Comparison of ENCODE assay signal across 21 cellular contexts in genomic region chr5:36441215-36441614, GRCh38.
DNase-seq lines count a peak whose midpoint lies in the region; ATAC-seq and TF ChIP-seq lines count a peak whose summit lies in the region.
"Had no signal": no experiment of that assay in that cellular context is flagged by ENCODE, and none has a peak within 500 bp of the region (broad histone marks: within the 10 kb centered on the region; RNA-seq: fewer than 3 reads in every experiment).

No MANE protein-coding gene starts in this region.

- POLR2A ChIA-PET in WTC11 (lab: Charles Lee): interaction anchor here (0.5 to 0.7 kb wide), 2 partner anchors 67 to 232 kb away, joined by 4 to 6 read pairs; no protein-coding TSS in a partner anchor

- H3K27ac Mint-ChIP-seq in WTC11 (no peak overlapping the region), nephron (peak overlapping the region in 2 of 3 experiments; percentile 24 to 56)
- H3K27ac Mint-ChIP-seq: CD4-positive, alpha-beta memory T cell had no signal

- peaks cover 52% of the 10 kb centered on the region for H3K4me1 Mint-ChIP-seq in WTC11
- peaks cover 23% of the 10 kb centered on the region for H3K4me1 Mint-ChIP-seq in nephron
- H3K4me1 Mint-ChIP-seq: CD4-positive, alpha-beta memory T cell had no signal

- peaks cover 2% of the 10 kb centered on the region; the same call in 1 of the 2 replicates for H3K27me3 Mint-ChIP-seq in WTC11 (ENCODE audit: low read depth)
- no peaks in the 10 kb centered on the region for H3K27me3 Mint-ChIP-seq in nephron (ENCODE audit: low read depth)

- CTCF ChIA-PET in WTC11 (lab: Charles Lee): interaction anchor here (0.7 to 3.2 kb wide), 3 partner anchors 17 to 255 kb away, joined by 3 to 13 read pairs (median 9); no protein-coding TSS in a partner anchor

- H3K36me3 Mint-ChIP-seq in WTC11 (0 out of 2 replicates have a peak, but pooled peaks cover 2% of the 10 kb centered on the region), nephron (ENCODE audit: low read depth) (no peaks in the 10 kb centered on the region)
- H3K36me3 Mint-ChIP-seq: CD4-positive, alpha-beta memory T cell had no signal

- DNase-seq in WTC11 (ENCODE audit: low spot score) (no peak), globus pallidus (ENCODE audit: low spot score) (peak; percentile 49), amniotic stem cell (lab: John Stamatoyannopoulos, UW) (no peak)
- DNase-seq in activated CD4-positive, alpha-beta T cell treated with anti-CD3 and anti-CD28 coated beads, Interleukin-2, amount 50 U/mL, for 1 hour: no peak
- DNase-seq: ACHN; CD4-positive, alpha-beta memory T cell; GOT3; HCEC 1CT; KBM-7; NCI-H1092 treated with DMSO at 0.1 percent for 48 hours; NCI-H146; NCI-H2029; NCI-H2227 treated with DMSO at 0.1 percent for 48 hours; NCI-H510A had no signal

- H3K9me3 Mint-ChIP-seq in WTC11 (peaks cover 11% of the 10 kb centered on the region), nephron (no peaks in the 10 kb centered on the region)
- H3K9me3 Mint-ChIP-seq: CD4-positive, alpha-beta memory T cell had no signal

- H3K27ac ChIP-seq in temporal lobe (ENCODE audit: low read depth, low read length): peak overlapping the region; percentile 40
- H3K27ac ChIP-seq: BLaER1 treated with 17β-estradiol and CSF1 and Interleukin-3, amounts not matched to agents 10 nM and 100 nM; RWPE1 had no signal

- H3K4me3 Mint-ChIP-seq in WTC11 (no peak overlapping the region), nephron (no peak overlapping the region)
- H3K4me3 Mint-ChIP-seq: CD4-positive, alpha-beta memory T cell had no signal

- ATAC-seq in WTC11 (peak; percentile 22; the same call in 1 of the 2 replicates), HG03097 (IDR thresholded peaks at IDR 0.05; ENCODE audit: low FRiP score, unreplicated experiment) (no peak), GM19455 (IDR thresholded peaks at IDR 0.05; ENCODE audit: unreplicated experiment) (no peak)
- ATAC-seq: SK-N-SH treated with all-trans-retinoic acid at 6 μM for 48 hours had no signal

- no peak for TF ChIP-seq CTCF in WTC11 (IDR thresholded peaks at IDR 0.05)
- TF ChIP-seq CTCF in nephron (IDR thresholded peaks at IDR 0.05; ENCODE audit: unreplicated experiment in 3 of 3): no peak

TF ChIP-seq in WTC11, 78 proteins besides CTCF, POLR2A, EP300 and RAD21:
- TF ChIP-seq RELA (CRISPR knock-in tag; IDR thresholded peaks at IDR 0.05; ENCODE audit: borderline replicate concordance) (no peak), EMX1 (CRISPR knock-in tag; IDR thresholded peaks at IDR 0.05) (no peak), ZNF317 (CRISPR knock-in tag; IDR thresholded peaks at IDR 0.05; ENCODE audit: borderline replicate concordance, low read depth) (peak; percentile 80)
- TF ChIP-seq, protein P1, sequence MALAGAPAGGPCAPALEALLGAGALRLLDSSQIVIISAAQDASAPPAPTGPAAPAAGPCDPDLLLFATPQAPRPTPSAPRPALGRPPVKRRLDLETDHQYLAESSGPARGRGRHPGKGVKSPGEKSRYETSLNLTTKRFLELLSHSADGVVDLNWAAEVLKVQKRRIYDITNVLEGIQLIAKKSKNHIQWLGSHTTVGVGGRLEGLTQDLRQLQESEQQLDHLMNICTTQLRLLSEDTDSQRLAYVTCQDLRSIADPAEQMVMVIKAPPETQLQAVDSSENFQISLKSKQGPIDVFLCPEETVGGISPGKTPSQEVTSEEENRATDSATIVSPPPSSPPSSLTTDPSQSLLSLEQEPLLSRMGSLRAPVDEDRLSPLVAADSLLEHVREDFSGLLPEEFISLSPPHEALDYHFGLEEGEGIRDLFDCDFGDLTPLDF (CRISPR knock-in tag; IDR thresholded peaks at IDR 0.05): no peak
TF ChIP-seq in WTC11: peak in this region for 1.
